ENCODE assay signal across 8 cellular contexts in the genomic region with DNA sequence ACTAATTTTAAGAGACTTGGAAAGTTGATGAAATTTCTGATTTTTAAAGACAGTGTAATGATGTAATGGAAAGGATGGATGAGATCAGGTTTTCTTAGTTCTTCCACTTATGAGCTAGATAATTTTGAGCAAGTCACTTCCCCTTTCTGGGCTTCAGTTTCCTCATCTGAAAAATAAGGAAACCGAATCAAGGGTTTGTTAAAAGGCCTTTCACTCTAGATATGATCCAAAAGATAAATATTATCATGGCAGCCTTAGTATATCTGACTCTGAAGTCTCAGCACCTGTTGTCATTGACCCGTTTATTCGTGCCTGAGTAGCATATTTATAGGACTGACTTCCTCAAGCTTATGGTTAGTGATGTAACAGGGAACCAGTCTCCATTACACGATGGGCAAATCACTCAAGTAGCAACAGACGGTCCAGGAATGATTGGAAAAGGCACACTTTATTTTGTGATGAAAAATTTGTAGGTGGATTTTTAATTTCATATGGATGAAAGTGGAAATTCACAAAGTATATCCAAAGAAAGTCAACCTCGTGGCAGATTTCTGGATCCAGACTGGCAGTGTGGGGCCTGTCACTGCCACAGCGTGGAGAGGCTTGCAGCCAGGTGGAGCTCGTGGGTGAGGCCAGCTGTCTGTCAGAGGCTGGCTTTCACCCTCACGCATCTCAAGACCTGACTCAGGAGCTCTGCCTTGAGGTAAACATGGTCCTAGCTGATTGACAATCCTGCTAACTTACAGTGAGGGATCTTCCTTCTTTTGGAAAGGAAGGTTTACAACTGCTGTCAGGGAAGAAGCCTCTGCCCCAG.
DNase-seq lines count a peak whose midpoint lies in the region; ATAC-seq and TF ChIP-seq lines count a peak whose summit lies in the region.

No MANE protein-coding gene starts in this region.

- H3K4me3 ChIP-seq in NB4 (ENCODE audit: low read depth, low read length) (no peak overlapping the region), mucosa of descending colon (no peak overlapping the region)

- TF ChIP-seq POLR2A in NB4 (IDR thresholded peaks at IDR 0.05; ENCODE audit: extremely low read depth, insufficient read length) = no peak

- H3K36me3 ChIP-seq in mucosa of descending colon (ENCODE audit: low read depth) = no peaks in the 10 kb centered on the region

- no peaks in the 10 kb centered on the region for H3K4me1 ChIP-seq in mucosa of descending colon (ENCODE audit: low read depth)

- ATAC-seq in GM21423 (IDR thresholded peaks at IDR 0.05; ENCODE audit: unreplicated experiment) (peak; percentile 31), mucosa of descending colon (peak; percentile 32), HG03045 (IDR thresholded peaks at IDR 0.05; ENCODE audit: unreplicated experiment) (no peak)

- TF ChIP-seq CTCF in NB4 (IDR thresholded peaks at IDR 0.05; ENCODE audit: low read depth, low read length) (no peak), mucosa of descending colon (IDR thresholded peaks at IDR 0.05) (no peak)

- intact Hi-C loops in mucosa of descending colon (cut with DNase I, micrococcal nuclease) = no loop called here

- DNase-seq in NCI-H2171 treated with DMSO at 0.1 percent for 48 hours (lab: John Stamatoyannopoulos, UW) (peak; percentile 25), NCI-H2171 (lab: John Stamatoyannopoulos, UW) (no peak), NB4 (ENCODE audit: low read depth) (peak; percentile 84), mucosa of descending colon (no peak), NCI-H1930 (lab: John Stamatoyannopoulos, UW) (no peak), NCI-H1092 (lab: John Stamatoyannopoulos, UW) (no peak)

- H3K9me3 ChIP-seq in mucosa of descending colon = no peaks in the 10 kb centered on the region

Comparison
In these comparisons a context has a peak if more than half of its experiments do, and no peak if none do; other contexts are left out.
1. DNase-seq: peak in NCI-H2171 treated with DMSO at 0.1 percent for 48 hours (single experiment) and NB4 (single experiment); none in NCI-H2171 (single experiment), mucosa of descending colon (0 of 3), NCI-H1930 (0 of 2) and NCI-H1092 (single experiment).